In the genomic region with DNA sequence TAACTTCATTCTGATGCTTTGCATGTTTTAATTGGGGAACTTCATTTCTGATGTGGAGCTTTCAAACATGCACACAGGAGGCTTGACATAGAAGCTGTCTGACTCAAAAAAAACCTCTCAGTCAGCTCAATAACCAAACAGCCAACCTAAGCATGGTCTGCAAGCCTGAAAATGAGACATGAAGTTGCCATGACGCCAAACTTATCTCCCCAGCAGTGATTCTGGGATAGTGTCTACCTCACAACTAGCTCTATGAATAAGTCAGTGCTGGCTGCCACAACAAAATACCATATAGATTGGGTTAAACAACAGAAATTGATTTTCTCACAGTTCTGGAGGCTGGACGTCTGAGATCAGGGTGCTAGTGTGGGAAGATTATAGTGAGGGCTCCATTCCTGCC, we compare ENCODE assay signal across 33 cellular contexts.
"Had no signal": no experiment of that assay in that cellular context is flagged by ENCODE, and none has a peak within 500 bp of the region (broad histone marks: within the 10 kb centered on the region; RNA-seq: fewer than 3 reads in every experiment).

No MANE protein-coding gene starts in this region.

- H3K27ac ChIP-seq: adrenal gland, coronary artery, dorsolateral prefrontal cortex, WERI-Rb-1 had no signal

- H3K4me1 Mint-ChIP-seq: activated B cell treated with CpG ODN at 0.5 μM for 24 hours; activated CD4-positive, alpha-beta T cell treated with anti-CD3 and anti-CD28 coated beads, Interleukin-2, amount 10 ng/mL, durations not matched to agents 24 days and 14 days; activated CD8-positive, alpha-beta memory T cell treated with anti-CD3 and anti-CD28 coated beads, Interleukin-2, amount 10 ng/mL, durations not matched to agents 7 days and 5 days; activated naive CD4-positive, alpha-beta T cell treated with anti-CD3 and anti-CD28 coated beads, Interleukin-2, amount 50 U/mL, for 24 hours; activated naive CD8-positive, alpha-beta T cell treated with anti-CD3 and anti-CD28 coated beads for 36 hours; activated naive CD8-positive, alpha-beta T cell treated with anti-CD3 and anti-CD28 coated beads, Interleukin-2, amount 50 U/mL, for 24 hours; endodermal cell had no signal

- ATAC-seq: activated CD4-positive, CD25-positive, alpha-beta regulatory T cell treated with anti-CD3 and anti-CD28 coated beads, Interleukin-2, amount 50 U/mL, for 24 hours; activated CD8-positive, alpha-beta memory T cell treated with anti-CD3 and anti-CD28 coated beads, Interleukin-2, amount 10 ng/mL, durations not matched to agents 7 days and 5 days; activated CD8-positive, alpha-beta T cell treated with anti-CD3 and anti-CD28 coated beads, Interleukin-2, amount 10 ng/mL, durations not matched to agents 7 days and 5 days; activated naive CD8-positive, alpha-beta T cell treated with anti-CD3 and anti-CD28 coated beads, Interleukin-2, amount 50 U/mL, for 24 hours; activated T-cell treated with anti-CD3 and anti-CD28 coated beads, Interleukin-2, amount 50 U/mL, for 4 hours; esophagus mucosa; T-helper 17 cell had no signal

- H3K27me3 Mint-ChIP-seq: activated B cell treated with CpG ODN at 0.5 μM for 24 hours; activated CD4-positive, alpha-beta T cell treated with anti-CD3 and anti-CD28 coated beads, Interleukin-2, amount 10 ng/mL, durations not matched to agents 24 days and 14 days; activated CD8-positive, alpha-beta memory T cell treated with anti-CD3 and anti-CD28 coated beads, Interleukin-2, amount 10 ng/mL, durations not matched to agents 7 days and 5 days; activated naive CD4-positive, alpha-beta T cell treated with anti-CD3 and anti-CD28 coated beads, Interleukin-2, amount 50 U/mL, for 24 hours; activated naive CD8-positive, alpha-beta T cell treated with anti-CD3 and anti-CD28 coated beads for 36 hours; activated naive CD8-positive, alpha-beta T cell treated with anti-CD3 and anti-CD28 coated beads, Interleukin-2, amount 50 U/mL, for 24 hours; brain; central memory CD8-positive, alpha-beta T cell; dendritic cell treated with granulocyte-macrophage colony-stimulating factor and Interleukin-4, amounts not matched to agents 40 ng/mL and 50 ng/mL, for 4 days; T-helper 17 cell had no signal

- H3K27ac Mint-ChIP-seq: activated B cell treated with CpG ODN at 0.5 μM for 24 hours; activated CD4-positive, alpha-beta T cell treated with anti-CD3 and anti-CD28 coated beads, Interleukin-2, amount 10 ng/mL, durations not matched to agents 24 days and 14 days; activated CD8-positive, alpha-beta memory T cell treated with anti-CD3 and anti-CD28 coated beads, Interleukin-2, amount 10 ng/mL, durations not matched to agents 7 days and 5 days; activated CD8-positive, alpha-beta T cell treated with anti-CD3 and anti-CD28 coated beads, Interleukin-2, amount 10 ng/mL, durations not matched to agents 7 days and 5 days; activated naive CD4-positive, alpha-beta T cell treated with anti-CD3 and anti-CD28 coated beads for 36 hours; activated naive CD4-positive, alpha-beta T cell treated with anti-CD3 and anti-CD28 coated beads, Interleukin-2, amount 50 U/mL, for 24 hours; activated naive CD8-positive, alpha-beta T cell treated with anti-CD3 and anti-CD28 coated beads for 36 hours; activated naive CD8-positive, alpha-beta T cell treated with anti-CD3 and anti-CD28 coated beads, Interleukin-2, amount 50 U/mL, for 24 hours; dendritic cell treated with granulocyte-macrophage colony-stimulating factor and Interleukin-4, amounts not matched to agents 40 ng/mL and 50 ng/mL, for 4 days; endodermal cell; T-helper 2 cell treated with Interferon-gamma antibody and Interleukin-4, amounts not matched to agents 5 μg/mL and 100 μg/mL, for 36 hours had no signal

- DNase-seq: activated B cell treated with CpG ODN at 0.5 μM for 24 hours; activated CD4-positive, alpha-beta T cell treated with anti-CD3 and anti-CD28 coated beads, Interleukin-2, amount 10 ng/mL, durations not matched to agents 24 days and 14 days; activated CD4-positive, alpha-beta T cell treated with anti-CD3 and anti-CD28 coated beads, Interleukin-2, amount 50 U/mL, for 4 hours; activated CD8-positive, alpha-beta memory T cell treated with anti-CD3 and anti-CD28 coated beads, Interleukin-2, amount 10 ng/mL, durations not matched to agents 7 days and 5 days; activated CD8-positive, alpha-beta memory T cell treated with anti-CD3 and anti-CD28 coated beads, Interleukin-2, amount 50 U/mL, for 4 hours; activated CD8-positive, alpha-beta T cell treated with anti-CD3 and anti-CD28 coated beads, Interleukin-2, amount 10 ng/mL, durations not matched to agents 7 days and 5 days; activated effector memory CD4-positive, alpha-beta T cell treated with Interleukin-2 at 50 U/mL for 16 hours; activated naive CD4-positive, alpha-beta T cell treated with anti-CD3 and anti-CD28 coated beads for 36 hours; activated naive CD8-positive, alpha-beta T cell treated with anti-CD3 and anti-CD28 coated beads for 36 hours; activated naive CD8-positive, alpha-beta T cell treated with anti-CD3 and anti-CD28 coated beads, Interleukin-2, amount 50 U/mL, for 24 hours; activated T-cell treated with anti-CD3 and anti-CD28 coated beads, Interleukin-2, amount 50 U/mL, for 4 hours; adrenal gland; amygdala; aorta; dorsolateral prefrontal cortex; effector memory CD4-positive, alpha-beta T cell; endodermal cell; foreskin fibroblast; head of caudate nucleus; hippocampal formation; SW 1271; T-helper 1 cell; T-helper 17 cell; T1000; WERI-Rb-1 had no signal

- H3K9me3 Mint-ChIP-seq: activated B cell treated with CpG ODN at 0.5 μM for 24 hours; activated CD4-positive, alpha-beta T cell treated with anti-CD3 and anti-CD28 coated beads, Interleukin-2, amount 10 ng/mL, durations not matched to agents 24 days and 14 days; activated naive CD4-positive, alpha-beta T cell treated with anti-CD3 and anti-CD28 coated beads for 36 hours; activated naive CD4-positive, alpha-beta T cell treated with anti-CD3 and anti-CD28 coated beads, Interleukin-2, amount 50 U/mL, for 24 hours; activated naive CD8-positive, alpha-beta T cell treated with anti-CD3 and anti-CD28 coated beads for 36 hours; activated naive CD8-positive, alpha-beta T cell treated with anti-CD3 and anti-CD28 coated beads, Interleukin-2, amount 50 U/mL, for 24 hours; activated T-cell treated with anti-CD3 and anti-CD28 coated beads, Interleukin-2, amount 50 U/mL, for 4 hours; central memory CD8-positive, alpha-beta T cell; dendritic cell treated with granulocyte-macrophage colony-stimulating factor and Interleukin-4, amounts not matched to agents 40 ng/mL and 50 ng/mL, for 4 days; T-helper 2 cell treated with Interferon-gamma antibody and Interleukin-4, amounts not matched to agents 5 μg/mL and 100 μg/mL, for 36 hours had no signal

- H3K36me3 ChIP-seq: adrenal gland, WERI-Rb-1 had no signal

- H3K27me3 ChIP-seq: adrenal gland, dorsolateral prefrontal cortex had no signal

- H3K4me3 ChIP-seq: adrenal gland, coronary artery, dorsolateral prefrontal cortex had no signal

- H3K4me3 Mint-ChIP-seq: activated B cell treated with CpG ODN at 0.5 μM for 24 hours; activated CD4-positive, alpha-beta T cell treated with anti-CD3 and anti-CD28 coated beads, Interleukin-2, amount 10 ng/mL, durations not matched to agents 24 days and 14 days; activated CD8-positive, alpha-beta memory T cell treated with anti-CD3 and anti-CD28 coated beads, Interleukin-2, amount 10 ng/mL, durations not matched to agents 7 days and 5 days; activated CD8-positive, alpha-beta T cell treated with anti-CD3 and anti-CD28 coated beads, Interleukin-2, amount 10 ng/mL, durations not matched to agents 7 days and 5 days; activated naive CD4-positive, alpha-beta T cell treated with anti-CD3 and anti-CD28 coated beads for 36 hours; activated naive CD4-positive, alpha-beta T cell treated with anti-CD3 and anti-CD28 coated beads, Interleukin-2, amount 50 U/mL, for 24 hours; activated naive CD8-positive, alpha-beta T cell treated with anti-CD3 and anti-CD28 coated beads for 36 hours; activated naive CD8-positive, alpha-beta T cell treated with anti-CD3 and anti-CD28 coated beads, Interleukin-2, amount 50 U/mL, for 24 hours; activated T-cell treated with anti-CD3 and anti-CD28 coated beads, Interleukin-2, amount 50 U/mL, for 4 hours; brain; central memory CD8-positive, alpha-beta T cell; dendritic cell treated with granulocyte-macrophage colony-stimulating factor and Interleukin-4, amounts not matched to agents 40 ng/mL and 50 ng/mL, for 4 days; endodermal cell; T-helper 17 cell; T-helper 2 cell treated with Interferon-gamma antibody and Interleukin-4, amounts not matched to agents 5 μg/mL and 100 μg/mL, for 36 hours had no signal
